30 cellular contexts compared by ENCODE assay signal in the genomic region with DNA sequence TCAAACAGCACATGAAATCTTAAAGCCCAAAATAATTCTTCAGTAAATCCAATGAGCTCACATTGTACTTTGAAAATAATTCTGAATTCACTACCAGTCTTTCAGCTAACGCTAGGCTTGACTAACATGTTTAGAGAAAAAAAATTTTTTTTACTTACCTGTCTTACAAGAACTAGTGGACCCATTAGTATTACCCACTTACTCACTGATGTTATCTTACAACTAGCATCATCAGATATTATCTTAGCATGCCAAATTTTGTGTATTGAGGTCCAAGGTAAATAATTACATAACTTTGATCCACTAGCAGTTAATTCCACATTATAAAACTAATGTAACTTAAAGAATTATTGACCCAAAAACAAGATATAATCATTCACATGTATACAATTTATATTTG.
"Had no signal": no experiment of that assay in that cellular context is flagged by ENCODE, and none has a peak within 500 bp of the region (broad histone marks: within the 10 kb centered on the region; RNA-seq: fewer than 3 reads in every experiment).

No MANE protein-coding gene starts in this region.

- H3K9me3 ChIP-seq: colonic mucosa had no signal

- H3K36me3 ChIP-seq: ascending aorta, breast epithelium, cardiac muscle cell, colonic mucosa, WERI-Rb-1 had no signal

- H3K27me3 ChIP-seq: ascending aorta, breast epithelium, cardiac muscle cell, colonic mucosa, dorsolateral prefrontal cortex had no signal

- FAIRE-seq: frontal cortex had no signal

- DNase-seq: activated B cell treated with CpG ODN at 0.5 μM for 24 hours; activated CD4-positive, alpha-beta T cell treated with anti-CD3 and anti-CD28 coated beads for 48 hours; activated CD4-positive, alpha-beta T cell treated with anti-CD3 and anti-CD28 coated beads, Interleukin-2, amount 50 U/mL, for 1 hour; activated CD4-positive, alpha-beta T cell treated with anti-CD3 and anti-CD28 coated beads, Interleukin-2, amount 50 U/mL, for 48 hours; activated CD8-positive, alpha-beta memory T cell treated with anti-CD3 and anti-CD28 coated beads for 24 hours; activated CD8-positive, alpha-beta T cell treated with anti-CD3 and anti-CD28 coated beads for 36 hours; activated effector memory CD4-positive, alpha-beta T cell treated with anti-CD3 and anti-CD28 coated beads, Interleukin-2, amount 50 U/mL, for 16 hours; activated naive CD4-positive, alpha-beta T cell treated with anti-CD3 and anti-CD28 coated beads for 36 hours; activated naive CD8-positive, alpha-beta T cell treated with anti-CD3 and anti-CD28 coated beads for 36 hours; activated naive CD8-positive, alpha-beta T cell treated with anti-CD3 and anti-CD28 coated beads, Interleukin-2, amount 50 U/mL, for 24 hours; activated T-cell treated with anti-CD3 and anti-CD28 coated beads, Interleukin-2, amount 50 U/mL, for 1 hour; activated T-cell treated with anti-CD3 and anti-CD28 coated beads, Interleukin-2, amount 50 U/mL, for 48 hours; central memory CD4-positive, alpha-beta T cell; cerebellar nuclear complex; colonic mucosa; dorsolateral prefrontal cortex; effector memory CD4-positive, alpha-beta T cell; endodermal cell; foreskin fibroblast; head of caudate nucleus; T-helper 1 cell; T-helper 17 cell; T1000; WERI-Rb-1 had no signal

- H3K27ac ChIP-seq: breast epithelium, cardiac muscle cell, colonic mucosa, dorsolateral prefrontal cortex, WERI-Rb-1 had no signal

- H3K4me3 ChIP-seq: ascending aorta, breast epithelium, cardiac muscle cell, colonic mucosa, dorsolateral prefrontal cortex had no signal

- ATAC-seq: activated CD4-positive, CD25-positive, alpha-beta regulatory T cell treated with anti-CD3 and anti-CD28 coated beads, Interleukin-2, amount 50 U/mL, for 24 hours; activated CD8-positive, alpha-beta T cell treated with anti-CD3 and anti-CD28 coated beads for 36 hours; activated naive CD8-positive, alpha-beta T cell treated with anti-CD3 and anti-CD28 coated beads, Interleukin-2, amount 50 U/mL, for 24 hours; esophagus mucosa; T-helper 17 cell had no signal

- H3K4me1 ChIP-seq: breast epithelium, colonic mucosa had no signal
